Comparison of ENCODE assay signal across 8 cellular contexts in genomic region chr4:52657630-52658501, GRCh38. TPM values are rescaled to one million over a fixed set of nuclear protein-coding genes. Genes with fewer than 3 reads are reported as not detected.
DNase-seq lines count a peak whose midpoint lies in the region; ATAC-seq, FAIRE-seq and TF ChIP-seq lines count a peak whose summit lies in the region.

No MANE protein-coding gene starts in this region.

- peaks cover 16% of the 10 kb centered on the region for H3K4me1 Mint-ChIP-seq in T-helper 1 cell treated with Interleukin-12 subunit alpha and Interleukin-12 subunit beta and Interleukin-4 antibody, amounts not matched to agents 30 μg/mL and 1 μg/mL, for 36 hours (ENCODE audit: low read depth)
- peaks cover 21 to 24% of the 10 kb centered on the region in 2 donors for H3K4me1 Mint-ChIP-seq in natural killer cell treated with Interleukin-12 subunit alpha and Interleukin-12 subunit beta and Interleukin-15 and Interleukin-18, amount 100 ng/mL, for 72 hours (ENCODE audit: low read depth in 2 of 2)

- H3K36me3 Mint-ChIP-seq in T-helper 1 cell treated with Interleukin-12 subunit alpha and Interleukin-12 subunit beta and Interleukin-4 antibody, amounts not matched to agents 30 μg/mL and 1 μg/mL, for 36 hours (ENCODE audit: low read depth) = peaks cover 12% of the 10 kb centered on the region
- H3K36me3 Mint-ChIP-seq in natural killer cell treated with Interleukin-12 subunit alpha and Interleukin-12 subunit beta and Interleukin-15 and Interleukin-18, amount 100 ng/mL, for 72 hours = peaks cover 10% of the 10 kb centered on the region

- peak overlapping the region; percentile 72 for H3K4me3 Mint-ChIP-seq in T-helper 1 cell treated with Interleukin-12 subunit alpha and Interleukin-12 subunit beta and Interleukin-4 antibody, amounts not matched to agents 30 μg/mL and 1 μg/mL, for 36 hours
- H3K4me3 Mint-ChIP-seq in natural killer cell treated with Interleukin-12 subunit alpha and Interleukin-12 subunit beta and Interleukin-15 and Interleukin-18, amount 100 ng/mL, for 72 hours = peak overlapping the region; percentile 50

- WGBS in esophagus squamous epithelium, 2 donors = 49 to 61% methylated on average over 14 to 17 of the region's 18 CpGs

- H3K36me3 ChIP-seq in esophagus squamous epithelium = no peaks in the 10 kb centered on the region

- no peaks in the 10 kb centered on the region for H3K27me3 ChIP-seq in esophagus squamous epithelium

- H3K4me1 ChIP-seq in esophagus squamous epithelium = peaks cover 24 to 62% (median 28%) of the 10 kb centered on the region in 3 donors

- H3K27ac ChIP-seq in esophagus squamous epithelium = peak overlapping the region; percentile 35 to 98 (median 64)

- DNase-seq in T-helper 1 cell (no peak), SK-N-DZ (ENCODE audit: low spot score) (peak; percentile 17), esophagus squamous epithelium (lab: John Stamatoyannopoulos, UW) (no peak), H54 (ENCODE audit: insufficient read length, low spot score) (no peak)
- no peak for DNase-seq in natural killer cell treated with Interleukin-12 subunit alpha and Interleukin-12 subunit beta and Interleukin-15 and Interleukin-18, amount 100 ng/mL, for 72 hours (ENCODE audit: low spot score)

- no peak for ATAC-seq in natural killer cell treated with Interleukin-12 subunit alpha and Interleukin-12 subunit beta and Interleukin-15 and Interleukin-18, amount 100 ng/mL, for 72 hours
- ATAC-seq in GM18511 (IDR thresholded peaks at IDR 0.05; ENCODE audit: unreplicated experiment) = no peak
- no peak for ATAC-seq in GM18502 (IDR thresholded peaks at IDR 0.05; ENCODE audit: poor library complexity, unreplicated experiment)

- H3K9me3 ChIP-seq in esophagus squamous epithelium = no peaks in the 10 kb centered on the region

- intact Hi-C loops in esophagus squamous epithelium (cut with DNase I) = no loop called here

- peaks cover 6% of the 10 kb centered on the region for H3K9me3 Mint-ChIP-seq in T-helper 1 cell treated with Interleukin-12 subunit alpha and Interleukin-12 subunit beta and Interleukin-4 antibody, amounts not matched to agents 30 μg/mL and 1 μg/mL, for 36 hours
- no peaks in the 10 kb centered on the region for H3K9me3 Mint-ChIP-seq in natural killer cell treated with Interleukin-12 subunit alpha and Interleukin-12 subunit beta and Interleukin-15 and Interleukin-18, amount 100 ng/mL, for 72 hours

- no peak overlapping the region for H3K27ac Mint-ChIP-seq in T-helper 1 cell treated with Interleukin-12 subunit alpha and Interleukin-12 subunit beta and Interleukin-4 antibody, amounts not matched to agents 30 μg/mL and 1 μg/mL, for 36 hours
- peak overlapping the region; percentile 23 to 35 for H3K27ac Mint-ChIP-seq in natural killer cell treated with Interleukin-12 subunit alpha and Interleukin-12 subunit beta and Interleukin-15 and Interleukin-18, amount 100 ng/mL, for 72 hours

- peak overlapping the region; percentile 64 to 93 (median 76) for H3K4me3 ChIP-seq in esophagus squamous epithelium

- TF ChIP-seq POLR2A in esophagus squamous epithelium (IDR thresholded peaks at IDR 0.05) (no peak), H54 (IDR thresholded peaks at IDR 0.05; ENCODE audit: low read depth, low read length) (no peak)

- FAIRE-seq in H54 (lab: Jason Lieb, UNC) = no peak

- peaks cover 15% of the 10 kb centered on the region for H3K27me3 Mint-ChIP-seq in T-helper 1 cell treated with Interleukin-12 subunit alpha and Interleukin-12 subunit beta and Interleukin-4 antibody, amounts not matched to agents 30 μg/mL and 1 μg/mL, for 36 hours (ENCODE audit: low read depth)
- no peaks in the 10 kb centered on the region for H3K27me3 Mint-ChIP-seq in natural killer cell treated with Interleukin-12 subunit alpha and Interleukin-12 subunit beta and Interleukin-15 and Interleukin-18, amount 100 ng/mL, for 72 hours

- no peak for TF ChIP-seq CTCF in esophagus squamous epithelium (IDR thresholded peaks at IDR 0.05)

RNA-seq across cellular contexts. Expression of gene USP46, which starts 1.2 kb away (rescaled TPM):
- polyA plus RNA-seq in SK-N-DZ (2014; cell fraction: cytosol; rRNA removed) = 8.0 and 12.3 TPM in 2 replicates
- polyA plus RNA-seq in SK-N-DZ (2014; cell fraction: nucleus; rRNA removed) = 7.1 and 8.3 TPM in 2 replicates
- 10 to 100 TPM; 12.0 to 22.1 (median 12.9) TPM for total RNA-seq in esophagus squamous epithelium
- total RNA-seq in natural killer cell treated with Interleukin-12 subunit alpha and Interleukin-12 subunit beta and Interleukin-15 and Interleukin-18, amount 100 ng/mL, for 72 hours = 10 to 100 TPM in 1 of 2 donors, 1 to 10 TPM in 1; 9.1 to 15.7 TPM
